12 cellular contexts compared by ENCODE assay signal in the genomic region with DNA sequence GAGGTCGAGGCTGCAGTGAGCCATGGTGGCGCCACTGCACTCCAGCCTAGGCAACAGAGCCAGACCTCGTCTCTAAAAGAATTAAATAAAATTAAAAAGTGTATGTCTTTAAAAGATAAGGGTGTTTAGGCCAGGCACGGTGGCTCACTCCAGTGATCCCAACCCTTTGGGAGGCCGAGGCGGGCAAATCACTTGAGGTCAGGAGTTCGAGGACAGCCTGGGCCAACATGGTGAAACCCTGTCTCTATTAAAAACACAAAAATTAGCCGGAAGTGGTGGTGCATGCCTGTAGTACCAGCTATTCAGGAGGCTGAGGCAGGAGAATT. TPM values are rescaled to one million over a fixed set of nuclear protein-coding genes. Genes with fewer than 3 reads are reported as not detected.
A peak's percentile ranks its signal among the peaks of the same experiment; 100 is the strongest.
DNase-seq lines count a peak whose midpoint lies in the region; ATAC-seq and TF ChIP-seq lines count a peak whose summit lies in the region.
"Had no signal": no experiment of that assay in that cellular context is flagged by ENCODE, and none has a peak within 500 bp of the region (broad histone marks: within the 10 kb centered on the region; RNA-seq: fewer than 3 reads in every experiment).

No MANE protein-coding gene starts in this region.

- H3K27me3 ChIP-seq in DOHH2 (ENCODE audit: control insufficient read depth, low read length) (peaks cover 18% of the 10 kb centered on the region), Loucy (ENCODE audit: insufficient read depth, low read length, poor library complexity, severe bottlenecking) (peaks cover 13% of the 10 kb centered on the region)

- peaks cover 5% of the 10 kb centered on the region; the same call in 1 of the 2 replicates for H3K9me3 ChIP-seq in DOHH2 (ENCODE audit: control insufficient read depth, insufficient read depth, low read length)
- no peaks in the 10 kb centered on the region for H3K9me3 ChIP-seq in Loucy (ENCODE audit: insufficient read depth, low read depth, low read length)
- H3K9me3 ChIP-seq: pancreas had no signal

- H3K27ac ChIP-seq in DOHH2 (ENCODE audit: low read depth, low read length) = no peak overlapping the region
- H3K27ac ChIP-seq: pancreas had no signal

- 0 out of 2 replicates have a peak overlapping the region, but pooled peaks have one; percentile 64 for H2AFZ ChIP-seq in Loucy (ENCODE audit: low read length)

- no peaks in the 10 kb centered on the region for H3K36me3 ChIP-seq in DOHH2 (ENCODE audit: control insufficient read depth, low read length)
- no peaks in the 10 kb centered on the region for H3K36me3 ChIP-seq in Loucy (ENCODE audit: insufficient read depth, low read length)
- H3K36me3 ChIP-seq: pancreas had no signal

- H3K27ac Mint-ChIP-seq in dendritic cell treated with granulocyte-macrophage colony-stimulating factor and Interleukin-4, amounts not matched to agents 40 ng/mL and 50 ng/mL, for 4 days = peak overlapping the region; percentile 74
- no peak overlapping the region for H3K27ac Mint-ChIP-seq in progenitor cell of endocrine pancreas
- H3K27ac Mint-ChIP-seq: activated CD8-positive, alpha-beta T cell treated with anti-CD3 and anti-CD28 coated beads, Interleukin-2, amount 10 ng/mL, durations not matched to agents 7 days and 5 days; activated naive CD8-positive, alpha-beta T cell had no signal

- no peak for ATAC-seq in GM21515 (IDR thresholded peaks at IDR 0.05; ENCODE audit: unreplicated experiment)

- H3K9me2 ChIP-seq in DOHH2 (replicated peaks; ENCODE audit: control insufficient read depth, low read length) (no peaks in the 10 kb centered on the region), Loucy (replicated peaks; ENCODE audit: low read depth, low read length) (no peaks in the 10 kb centered on the region)

- H3K9me3 Mint-ChIP-seq in dendritic cell treated with granulocyte-macrophage colony-stimulating factor and Interleukin-4, amounts not matched to agents 40 ng/mL and 50 ng/mL, for 4 days = peaks cover 6% of the 10 kb centered on the region
- H3K9me3 Mint-ChIP-seq in progenitor cell of endocrine pancreas (ENCODE audit: low read depth) = no peaks in the 10 kb centered on the region

- no peaks in the 10 kb centered on the region for H3K36me3 Mint-ChIP-seq in dendritic cell treated with granulocyte-macrophage colony-stimulating factor and Interleukin-4, amounts not matched to agents 40 ng/mL and 50 ng/mL, for 4 days (ENCODE audit: low read depth)
- no peaks in the 10 kb centered on the region for H3K36me3 Mint-ChIP-seq in progenitor cell of endocrine pancreas (ENCODE audit: insufficient read depth)

- H3K4me2 ChIP-seq in DOHH2 (ENCODE audit: low read length) (peak overlapping the region; percentile 76), Loucy (ENCODE audit: low read depth, low read length, poor library complexity, severe bottlenecking) (peak overlapping the region; percentile 54)

- intact Hi-C loops in dendritic cell treated with granulocyte-macrophage colony-stimulating factor and Interleukin-4, amounts not matched to agents 40 ng/mL and 50 ng/mL, for 4 days (cut with micrococcal nuclease) = no loop called here
- intact Hi-C loops in posterior vena cava (cut with DNase I) = no loop called here

- peaks cover 31% of the 10 kb centered on the region for H3K27me3 Mint-ChIP-seq in dendritic cell treated with granulocyte-macrophage colony-stimulating factor and Interleukin-4, amounts not matched to agents 40 ng/mL and 50 ng/mL, for 4 days
- peaks cover 68% of the 10 kb centered on the region for H3K27me3 Mint-ChIP-seq in progenitor cell of endocrine pancreas

- H3K9ac ChIP-seq in Loucy (ENCODE audit: low read depth, low read length, poor library complexity, severe bottlenecking) = no peak overlapping the region

- TF ChIP-seq CTCF in DOHH2 (IDR thresholded peaks at IDR 0.05; ENCODE audit: low read depth, low read length, poor library complexity, severe bottlenecking) (no peak), Loucy (conservative IDR thresholded peaks at IDR 0.05; ENCODE audit: low read length) (no peak), progenitor cell of endocrine pancreas (IDR thresholded peaks at IDR 0.05; ENCODE audit: unreplicated experiment) (peak; percentile 3)

- H3K4me3 Mint-ChIP-seq in dendritic cell treated with granulocyte-macrophage colony-stimulating factor and Interleukin-4, amounts not matched to agents 40 ng/mL and 50 ng/mL, for 4 days = peak overlapping the region; percentile 81
- H3K4me3 Mint-ChIP-seq in progenitor cell of endocrine pancreas (ENCODE audit: low read depth) = no peak overlapping the region

- H3K4me3 ChIP-seq in DOHH2 (ENCODE audit: low read length) (peak overlapping the region; percentile 69), Loucy (ENCODE audit: low read length, poor library complexity, severe bottlenecking) (peak overlapping the region; percentile 60)

- DNase-seq in progenitor cell of endocrine pancreas (ENCODE audit: low spot score, unreplicated experiment) (no peak), posterior vena cava (ENCODE audit: low spot score) (no peak), EL (no peak)
- DNase-seq in activated CD8-positive, alpha-beta memory T cell treated with anti-CD3 and anti-CD28 coated beads for 24 hours = no peak
- DNase-seq: activated CD8-positive, alpha-beta T cell treated with anti-CD3 and anti-CD28 coated beads, Interleukin-2, amount 10 ng/mL, durations not matched to agents 7 days and 5 days had no signal

- peaks cover 27% of the 10 kb centered on the region for H3K4me1 Mint-ChIP-seq in dendritic cell treated with granulocyte-macrophage colony-stimulating factor and Interleukin-4, amounts not matched to agents 40 ng/mL and 50 ng/mL, for 4 days (ENCODE audit: low read depth)
- H3K4me1 Mint-ChIP-seq in progenitor cell of endocrine pancreas (ENCODE audit: low read depth) = peaks cover 3% of the 10 kb centered on the region

- H4K20me1 ChIP-seq in DOHH2 (ENCODE audit: control insufficient read depth, insufficient read depth, low read depth, low read length) (no peaks in the 10 kb centered on the region), Loucy (ENCODE audit: insufficient read depth, low read length, poor library complexity, severe bottlenecking) (no peaks in the 10 kb centered on the region)

- H3F3A ChIP-seq in DOHH2 (ENCODE audit: control insufficient read depth, insufficient read depth) = no peaks in the 10 kb centered on the region
- H3F3A ChIP-seq in Loucy (ENCODE audit: low read depth) = no peaks in the 10 kb centered on the region

- no peaks in the 10 kb centered on the region for H3K79me2 ChIP-seq in DOHH2 (ENCODE audit: control insufficient read depth, low read length)
- no peaks in the 10 kb centered on the region for H3K79me2 ChIP-seq in Loucy (ENCODE audit: insufficient read depth, low read length)

- H3K4me1 ChIP-seq in DOHH2 (ENCODE audit: control insufficient read depth, low read length) (peaks cover 9% of the 10 kb centered on the region; the same call in 1 of the 2 replicates), Loucy (ENCODE audit: insufficient read depth, low read length, poor library complexity, severe bottlenecking) (no peaks in the 10 kb centered on the region)
- H3K4me1 ChIP-seq: pancreas had no signal

RNA-seq across cellular contexts. Expression of gene SDHAF1, which starts 7.5 kb away (rescaled TPM):
- total RNA-seq in progenitor cell of endocrine pancreas (13.3 and 14.4 TPM in 2 replicates), posterior vena cava (10 to 100 TPM; 11.2 to 13.3 TPM)

RNA-seq across cellular contexts. Expression of gene SYNE4, which starts 21.1 kb away (rescaled TPM):
- total RNA-seq in progenitor cell of endocrine pancreas = 32.8 and 33.2 TPM in 2 replicates
- under 1 TPM; 0.24 to 0.93 TPM for total RNA-seq in posterior vena cava
- total RNA-seq: frontal cortex had no signal

RNA-seq across cellular contexts. Expression of gene ALKBH6, which starts 26.5 kb away (rescaled TPM):
- total RNA-seq in progenitor cell of endocrine pancreas (32.9 and 36.8 TPM in 2 replicates), posterior vena cava (10 to 100 TPM; 10.8 to 14.4 TPM)

RNA-seq across cellular contexts. Expression of gene CLIP3, which starts 45.1 kb away (rescaled TPM):
- total RNA-seq in progenitor cell of endocrine pancreas = 16.2 and 17.9 TPM in 2 replicates
- 10 to 100 TPM; 30.4 to 32.0 TPM for total RNA-seq in posterior vena cava

RNA-seq across cellular contexts. Expression of gene LRFN3, which starts 51.4 kb away (rescaled TPM):
- 31.0 and 31.5 TPM in 2 replicates for total RNA-seq in progenitor cell of endocrine pancreas
- 10 to 100 TPM; 13.3 to 14.2 TPM for total RNA-seq in posterior vena cava

Comparison
In these comparisons a context has a peak if more than half of its experiments do, and no peak if none do; other contexts are left out.
1. RNA of gene SYNE4, which starts 21.1 kb away (total RNA-seq): 32.8 to 33.2 TPM in progenitor cell of endocrine pancreas; 0.24 to 0.93 TPM in posterior vena cava; every median in the first group is over 10 times any median in the second.